11 cellular contexts compared by ENCODE assay signal in genomic region chr3:196757876-196758739, GRCh38. TPM values are rescaled to one million over a fixed set of nuclear protein-coding genes. Genes with fewer than 3 reads are reported as not detected.
A peak's percentile ranks its signal among the peaks of the same experiment; 100 is the strongest.
DNase-seq lines count a peak whose midpoint lies in the region; ATAC-seq lines count a peak whose summit lies in the region.
"Had no signal": no experiment of that assay in that cellular context is flagged by ENCODE, and none has a peak within 500 bp of the region (broad histone marks: within the 10 kb centered on the region; RNA-seq: fewer than 3 reads in every experiment).

No MANE protein-coding gene starts in this region.

- H3K27me3 ChIP-seq in neuronal stem cell (ENCODE audit: control insufficient read depth in 3 of 3, insufficient read depth in 3 of 3, low read depth in 1 of 3, low read length in 3 of 3): no peaks in the 10 kb centered on the region
- H3K27me3 ChIP-seq: ovary had no signal

- H3K36me3 ChIP-seq in neuronal stem cell (replicated peaks in 1 of 2; ENCODE audit: control insufficient read depth in 2 of 2, insufficient read depth in 2 of 2, low read length in 2 of 2): peaks cover 15 to 37% of the 10 kb centered on the region in 2 donors
- H3K36me3 ChIP-seq: ovary had no signal

- no CpG with 5 or more reads among the region's 9 CpGs for WGBS in neuronal stem cell (ENCODE audit: extremely low coverage in 2 of 2, insufficient read length in 2 of 2, insufficient replicate concordance in 1 of 2), 2 donors

- H2BK5ac ChIP-seq in neuronal stem cell (ENCODE audit: low read length): no peak overlapping the region

- DNase-seq in activated naive CD4-positive, alpha-beta T cell (lab: John Stamatoyannopoulos, UW): no peak
- DNase-seq in activated T-helper 2 cell treated with anti-CD3 and anti-CD28 coated beads, Interferon-gamma antibody, Interleukin-2, Interleukin-4, amounts not matched to agents 10 μg/mL and 5 μg/mL and 100 μg/mL, durations not matched to agents 14 hours and 24 hours and 36 hours (ENCODE audit: low spot score): no peak
- DNase-seq in foreskin melanocyte (peak; percentile 97), stromal cell of bone marrow (ENCODE audit: low read depth) (peak; percentile 61), NCI-H510A (lab: John Stamatoyannopoulos, UW) (no peak), neuronal stem cell (ENCODE audit: low spot score) (no peak)
- DNase-seq: DMS153, NCI-H446, ovary had no signal

- peaks cover 2% of the 10 kb centered on the region for H3K79me1 ChIP-seq in neuronal stem cell (ENCODE audit: low read depth, low read length)

- H3K9ac ChIP-seq in neuronal stem cell (ENCODE audit: low read depth, low read length, poor library complexity): no peak overlapping the region

- no peak overlapping the region for H3K27ac ChIP-seq in neuronal stem cell (replicated peaks; ENCODE audit: low read length)
- H3K27ac ChIP-seq: ovary had no signal

- H3K14ac ChIP-seq in neuronal stem cell (ENCODE audit: low read length): no peak overlapping the region

- no peak overlapping the region for H2BK12ac ChIP-seq in neuronal stem cell (ENCODE audit: low read length)

- H2AK5ac ChIP-seq in neuronal stem cell (ENCODE audit: low read depth, low read length): no peak overlapping the region

- H4K91ac ChIP-seq in neuronal stem cell (ENCODE audit: low read depth, low read length, poor library complexity): no peak overlapping the region

- H3K9me3 ChIP-seq in neuronal stem cell (replicated peaks in 1 of 2; ENCODE audit: control insufficient read depth in 2 of 2, insufficient read depth in 1 of 2, low read depth in 1 of 2, low read length in 2 of 2): peaks cover 19 to 51% of the 10 kb centered on the region in 2 donors
- H3K9me3 ChIP-seq: ovary had no signal

- H3K23ac ChIP-seq in neuronal stem cell (ENCODE audit: low read depth, low read length, poor library complexity): no peak overlapping the region

- H2AFZ ChIP-seq in neuronal stem cell (ENCODE audit: low read length): no peak overlapping the region

- H3K4me1 Mint-ChIP-seq in activated naive CD4-positive, alpha-beta T cell treated with anti-CD3 and anti-CD28 coated beads, Interleukin-2, amount 50 U/mL, for 24 hours: peaks cover 63% of the 10 kb centered on the region
- H3K4me1 Mint-ChIP-seq in activated T-helper 2 cell treated with anti-CD3 and anti-CD28 coated beads, Interferon-gamma antibody, Interleukin-2, Interleukin-4, amounts not matched to agents 10 μg/mL and 5 μg/mL and 100 μg/mL, durations not matched to agents 14 hours and 24 hours and 36 hours (ENCODE audit: low read depth): peaks cover 33% of the 10 kb centered on the region

- H2BK120ac ChIP-seq in neuronal stem cell (ENCODE audit: low read depth, low read length): no peak overlapping the region

- no peaks in the 10 kb centered on the region for H3K27me3 Mint-ChIP-seq in activated naive CD4-positive, alpha-beta T cell treated with anti-CD3 and anti-CD28 coated beads, Interleukin-2, amount 50 U/mL, for 24 hours
- H3K27me3 Mint-ChIP-seq in activated T-helper 2 cell treated with anti-CD3 and anti-CD28 coated beads, Interferon-gamma antibody, Interleukin-2, Interleukin-4, amounts not matched to agents 10 μg/mL and 5 μg/mL and 100 μg/mL, durations not matched to agents 14 hours and 24 hours and 36 hours (ENCODE audit: low read depth): no peaks in the 10 kb centered on the region

- H3K9me3 Mint-ChIP-seq in activated naive CD4-positive, alpha-beta T cell treated with anti-CD3 and anti-CD28 coated beads, Interleukin-2, amount 50 U/mL, for 24 hours: no peaks in the 10 kb centered on the region
- peaks cover 29% of the 10 kb centered on the region for H3K9me3 Mint-ChIP-seq in activated T-helper 2 cell treated with anti-CD3 and anti-CD28 coated beads, Interferon-gamma antibody, Interleukin-2, Interleukin-4, amounts not matched to agents 10 μg/mL and 5 μg/mL and 100 μg/mL, durations not matched to agents 14 hours and 24 hours and 36 hours

- intact Hi-C loops in activated T-helper 2 cell treated with anti-CD3 and anti-CD28 coated beads, Interferon-gamma antibody, Interleukin-2, Interleukin-4, amounts not matched to agents 10 μg/mL and 5 μg/mL and 100 μg/mL, durations not matched to agents 14 hours and 24 hours and 36 hours (cut with micrococcal nuclease): no loop called here

- H3K4me1 ChIP-seq in neuronal stem cell (ENCODE audit: control insufficient read depth in 2 of 2, insufficient read depth in 1 of 2, low read depth in 1 of 2, low read length in 2 of 2): no peaks in the 10 kb centered on the region

- peak overlapping the region; percentile 27 for H3K4me3 Mint-ChIP-seq in activated naive CD4-positive, alpha-beta T cell treated with anti-CD3 and anti-CD28 coated beads, Interleukin-2, amount 50 U/mL, for 24 hours
- H3K4me3 Mint-ChIP-seq in activated T-helper 2 cell treated with anti-CD3 and anti-CD28 coated beads, Interferon-gamma antibody, Interleukin-2, Interleukin-4, amounts not matched to agents 10 μg/mL and 5 μg/mL and 100 μg/mL, durations not matched to agents 14 hours and 24 hours and 36 hours (ENCODE audit: low read depth): no peak overlapping the region

- no peak overlapping the region for H3K4ac ChIP-seq in neuronal stem cell (ENCODE audit: low read length)

- no peak overlapping the region for H2BK15ac ChIP-seq in neuronal stem cell (ENCODE audit: low read length)

- no peak overlapping the region for H3K4me2 ChIP-seq in neuronal stem cell (ENCODE audit: insufficient read depth, low read length, poor library complexity, severe bottlenecking)

- no peak overlapping the region for H3K18ac ChIP-seq in neuronal stem cell (ENCODE audit: low read length)

- H3K36me3 Mint-ChIP-seq in activated naive CD4-positive, alpha-beta T cell treated with anti-CD3 and anti-CD28 coated beads, Interleukin-2, amount 50 U/mL, for 24 hours: peaks cover 25% of the 10 kb centered on the region
- peaks cover 65% of the 10 kb centered on the region for H3K36me3 Mint-ChIP-seq in activated T-helper 2 cell treated with anti-CD3 and anti-CD28 coated beads, Interferon-gamma antibody, Interleukin-2, Interleukin-4, amounts not matched to agents 10 μg/mL and 5 μg/mL and 100 μg/mL, durations not matched to agents 14 hours and 24 hours and 36 hours (ENCODE audit: low read depth)

- ATAC-seq in HG02970 (IDR thresholded peaks at IDR 0.05; ENCODE audit: low FRiP score, unreplicated experiment): no peak

- H3K27ac Mint-ChIP-seq in activated naive CD4-positive, alpha-beta T cell treated with anti-CD3 and anti-CD28 coated beads, Interleukin-2, amount 50 U/mL, for 24 hours: peak overlapping the region; percentile 85
- H3K27ac Mint-ChIP-seq in activated T-helper 2 cell treated with anti-CD3 and anti-CD28 coated beads, Interferon-gamma antibody, Interleukin-2, Interleukin-4, amounts not matched to agents 10 μg/mL and 5 μg/mL and 100 μg/mL, durations not matched to agents 14 hours and 24 hours and 36 hours: peak overlapping the region; percentile 70

- no peak overlapping the region for H4K8ac ChIP-seq in neuronal stem cell (ENCODE audit: low read depth, low read length)

- H3K4me3 ChIP-seq in neuronal stem cell (ENCODE audit: low read length in 2 of 2): no peak overlapping the region
- H3K4me3 ChIP-seq: ovary had no signal

RNA-seq across cellular contexts. Expression of gene PAK2, which starts 18.5 kb away (rescaled TPM):
- total RNA-seq in activated T-helper 2 cell treated with anti-CD3 and anti-CD28 coated beads, Interferon-gamma antibody, Interleukin-2, Interleukin-4, amounts not matched to agents 10 μg/mL and 5 μg/mL and 100 μg/mL, durations not matched to agents 14 hours and 24 hours and 36 hours: 103 and 107 TPM in 2 replicates
- 42.9 TPM for polyA plus RNA-seq in neuronal stem cell (2013, experiment 1 of 2)
- 43.9 TPM for polyA plus RNA-seq in neuronal stem cell (2013, experiment 2 of 2)

RNA-seq across cellular contexts. Expression of gene PIGX, which starts 45.9 kb away (rescaled TPM):
- total RNA-seq in activated T-helper 2 cell treated with anti-CD3 and anti-CD28 coated beads, Interferon-gamma antibody, Interleukin-2, Interleukin-4, amounts not matched to agents 10 μg/mL and 5 μg/mL and 100 μg/mL, durations not matched to agents 14 hours and 24 hours and 36 hours: 65.7 and 70.8 TPM in 2 replicates
- 29.8 TPM for polyA plus RNA-seq in neuronal stem cell (2013, experiment 1 of 2)
- polyA plus RNA-seq in neuronal stem cell (2013, experiment 2 of 2): 28.3 TPM

RNA-seq across cellular contexts. Expression of gene CEP19, which starts 46.1 kb away (rescaled TPM):
- total RNA-seq in activated T-helper 2 cell treated with anti-CD3 and anti-CD28 coated beads, Interferon-gamma antibody, Interleukin-2, Interleukin-4, amounts not matched to agents 10 μg/mL and 5 μg/mL and 100 μg/mL, durations not matched to agents 14 hours and 24 hours and 36 hours: 3.7 and 4.5 TPM in 2 replicates
- 10.3 TPM for polyA plus RNA-seq in neuronal stem cell (2013, experiment 1 of 2)
- polyA plus RNA-seq in neuronal stem cell (2013, experiment 2 of 2): 10.6 TPM

Comparison
In these comparisons a context has a peak if more than half of its experiments do, and no peak if none do; other contexts are left out.
1. DNase-seq: peak in foreskin melanocyte (single experiment) and stromal cell of bone marrow (single experiment); none in activated naive CD4-positive, alpha-beta T cell (0 of 4), activated T-helper 2 cell treated with anti-CD3 and anti-CD28 coated beads, Interferon-gamma antibody, Interleukin-2, Interleukin-4, amounts not matched to agents 10 μg/mL and 5 μg/mL and 100 μg/mL, durations not matched to agents 14 hours and 24 hours and 36 hours (single experiment), NCI-H510A (single experiment) and neuronal stem cell (single experiment).